ENCODE assay signal across 21 cellular contexts in the genomic region with DNA sequence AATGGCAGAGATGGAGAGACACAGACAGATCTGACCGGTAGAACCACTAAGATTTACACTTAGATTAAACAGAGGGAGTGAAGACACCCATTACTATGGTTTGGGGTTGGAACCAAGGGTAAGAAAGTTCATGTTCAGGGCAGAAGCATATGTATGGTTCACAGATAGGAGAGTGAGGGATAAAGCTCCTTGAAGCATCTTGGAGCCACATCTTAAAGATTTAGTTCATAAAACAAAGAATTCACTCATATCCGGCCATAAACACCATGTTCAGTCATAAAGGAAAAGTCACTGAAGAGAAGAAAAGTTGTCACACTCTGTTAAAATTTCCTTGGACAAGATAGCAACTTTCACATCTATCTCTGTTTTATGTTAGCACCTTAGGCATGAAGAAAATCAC. TPM values are rescaled to one million over a fixed set of nuclear protein-coding genes. Genes with fewer than 3 reads are reported as not detected.
DNase-seq lines count a peak whose midpoint lies in the region; ATAC-seq and TF ChIP-seq lines count a peak whose summit lies in the region.
"Had no signal": no experiment of that assay in that cellular context is flagged by ENCODE, and none has a peak within 500 bp of the region (broad histone marks: within the 10 kb centered on the region; RNA-seq: fewer than 3 reads in every experiment).

No MANE protein-coding gene starts in this region.

- dilution Hi-C loops in mammary epithelial cell (cut with HindIII; ENCODE audit: low sequenced_read_pairs): loop anchor here (25.0 kb wide), 1 partner anchor 208 kb away; no protein-coding TSS in a partner anchor

- no peak overlapping the region for H3K4me2 ChIP-seq in mammary epithelial cell (ENCODE audit: insufficient read depth, low read depth, low read length)
- H3K4me2 ChIP-seq: hepatocyte had no signal

- peaks cover 33% of the 10 kb centered on the region for H3K36me3 Mint-ChIP-seq in memory B cell

- peak overlapping the region; percentile 48 for H3K4me3 Mint-ChIP-seq in memory B cell
- H3K4me3 Mint-ChIP-seq: activated naive CD8-positive, alpha-beta T cell; T-helper 1 cell treated with Interleukin-12 subunit alpha and Interleukin-12 subunit beta and Interleukin-4 antibody, amounts not matched to agents 30 μg/mL and 1 μg/mL, for 36 hours had no signal

- CTCF ChIA-PET in mammary epithelial cell (lab: Charles Lee; ENCODE audit: low non-redundant PET): interaction anchor here (0.6 kb wide), 1 partner anchor 289 kb away, joined by 3 read pairs; no protein-coding TSS in a partner anchor

- no peaks in the 10 kb centered on the region for H3K27me3 Mint-ChIP-seq in memory B cell
- H3K27me3 Mint-ChIP-seq: activated naive CD8-positive, alpha-beta T cell had no signal

- no peaks in the 10 kb centered on the region for H4K20me1 ChIP-seq in mammary epithelial cell (ENCODE audit: insufficient read depth, low read length)

- DNase-seq in GM12865 (ENCODE audit: low read depth) (peak; percentile 55), memory B cell (ENCODE audit: low spot score in 2 of 2) (no peak), substantia nigra (lab: John Stamatoyannopoulos, UW) (no peak), mammary epithelial cell (no peak), SW 1271 (lab: John Stamatoyannopoulos, UW) (no peak)
- DNase-seq: activated CD4-positive, alpha-beta T cell treated with anti-CD3 and anti-CD28 coated beads, Interleukin-2, amount 50 U/mL, for 4 hours; central memory CD4-positive, alpha-beta T cell; COR-L47; H7; left colon; NCI-H1092 treated with DMSO at 0.1 percent for 48 hours; NCI-H510A; right lobe of liver had no signal

- TF ChIP-seq CTCF in GM12865 (IDR thresholded peaks at IDR 0.05; ENCODE audit: insufficient read depth, low read depth, low read length, missing control alignments) (no peak), mammary epithelial cell (conservative IDR thresholded peaks at IDR 0.05 in 1 of 2, IDR thresholded peaks at IDR 0.05 in 1 of 2; ENCODE audit: extremely low read depth in 1 of 2, insufficient read depth in 1 of 2, low read depth in 1 of 2, low read length in 2 of 2) (no peak)

- no TSS peak for BruUV-seq in mammary epithelial cell (replicated peaks; lab: Mats Ljungman, UMichigan)

- H3K9me3 ChIP-seq in mammary epithelial cell (replicated peaks; ENCODE audit: insufficient read depth, low read length): no peaks in the 10 kb centered on the region
- H3K9me3 ChIP-seq: right lobe of liver had no signal

- H3K27me3 ChIP-seq in mammary epithelial cell (ENCODE audit: insufficient read depth, low read length): no peaks in the 10 kb centered on the region
- H3K27me3 ChIP-seq: hepatocyte, right lobe of liver had no signal

- in situ Hi-C loops in mammary epithelial cell (cut with MboI; ENCODE audit: low sequenced_read_pairs in 2 of 2): loop anchor here in 1 of 2 donors (25.0 kb wide), 1 partner anchor 583 kb away; no protein-coding TSS in a partner anchor

- no peak overlapping the region for H3K9ac ChIP-seq in mammary epithelial cell (ENCODE audit: insufficient read depth, low read length)

- H2AFZ ChIP-seq in mammary epithelial cell (ENCODE audit: low read depth, low read length): no peak overlapping the region
- H2AFZ ChIP-seq: hepatocyte had no signal

- H3K79me2 ChIP-seq in mammary epithelial cell (ENCODE audit: insufficient read depth, low read length): peaks cover 78% of the 10 kb centered on the region

- H3K4me3 ChIP-seq in GM12865 (ENCODE audit: low read depth, low read length) (peak overlapping the region; percentile 37; the same call in 1 of the 2 replicates), mammary epithelial cell (replicated peaks in 1 of 3; ENCODE audit: insufficient read depth in 1 of 3, low read depth in 2 of 3, low read length in 3 of 3) (no peak overlapping the region)
- H3K4me3 ChIP-seq: hepatocyte, right lobe of liver had no signal

- H3K27ac ChIP-seq in substantia nigra (ENCODE audit: low read depth, low read length, poor library complexity, severe bottlenecking): no peak overlapping the region
- no peak overlapping the region for H3K27ac ChIP-seq in mammary epithelial cell (ENCODE audit: insufficient read depth, low read depth, low read length)
- H3K27ac ChIP-seq: hepatocyte, right lobe of liver had no signal

- peaks cover 4% of the 10 kb centered on the region for H3K9me3 Mint-ChIP-seq in memory B cell

- no peaks in the 10 kb centered on the region for H3K4me1 ChIP-seq in mammary epithelial cell (ENCODE audit: insufficient read depth, low read length)

- intact Hi-C loops in mammary epithelial cell (cut with micrococcal nuclease): no loop called here

- peaks cover 41% of the 10 kb centered on the region for H3K4me1 Mint-ChIP-seq in memory B cell

- peak overlapping the region; percentile 48 for H3K27ac Mint-ChIP-seq in memory B cell
- H3K27ac Mint-ChIP-seq: activated naive CD8-positive, alpha-beta T cell; T-helper 1 cell treated with Interleukin-12 subunit alpha and Interleukin-12 subunit beta and Interleukin-4 antibody, amounts not matched to agents 30 μg/mL and 1 μg/mL, for 36 hours had no signal

- peak; percentile 15 for ATAC-seq in GM19351 (IDR thresholded peaks at IDR 0.05; ENCODE audit: unreplicated experiment)
- ATAC-seq in HG03469 (IDR thresholded peaks at IDR 0.05; ENCODE audit: unreplicated experiment): peak; percentile 24
- no peak for ATAC-seq in memory B cell (ENCODE audit: low read depth)
- ATAC-seq: left colon, right lobe of liver had no signal

- peaks cover 8% of the 10 kb centered on the region for H3K36me3 ChIP-seq in mammary epithelial cell (ENCODE audit: insufficient read depth, low read length)
- H3K36me3 ChIP-seq: right lobe of liver had no signal

- 97% methylated on average over 2 of the region's 2 CpGs for WGBS in mammary epithelial cell (ENCODE audit: low coverage, missing lambda C conversion rate)

RNA-seq across cellular contexts. Expression of gene STX7, which starts 18.0 kb away (rescaled TPM):
- total RNA-seq in mammary epithelial cell: 10 to 100 TPM; 36.3 to 44.3 TPM
- 21.2 TPM for polyA plus RNA-seq in mammary epithelial cell
- polyA minus RNA-seq in mammary epithelial cell: 42.3 TPM

RNA-seq across cellular contexts. Expression of gene TAAR9, which starts 43.1 kb away (rescaled TPM):
- not detected for total RNA-seq in mammary epithelial cell
- polyA plus RNA-seq in mammary epithelial cell: not detected
- polyA minus RNA-seq in mammary epithelial cell: not detected
- total RNA-seq: epithelial cell of proximal tubule, H7, hepatocyte, left colon, right lobe of liver had no signal
- polyA plus RNA-seq: hepatocyte, neural cell, thymus had no signal

RNA-seq across cellular contexts. Expression of gene TAAR8, which starts 57.5 kb away (rescaled TPM):
- not detected for total RNA-seq in mammary epithelial cell
- polyA plus RNA-seq in mammary epithelial cell: not detected
- polyA minus RNA-seq in mammary epithelial cell: not detected
- total RNA-seq: epithelial cell of proximal tubule, H7, hepatocyte, left colon, right lobe of liver had no signal
- polyA plus RNA-seq: hepatocyte, neural cell, thymus had no signal
